24 cellular contexts compared by ENCODE assay signal in the genomic region with DNA sequence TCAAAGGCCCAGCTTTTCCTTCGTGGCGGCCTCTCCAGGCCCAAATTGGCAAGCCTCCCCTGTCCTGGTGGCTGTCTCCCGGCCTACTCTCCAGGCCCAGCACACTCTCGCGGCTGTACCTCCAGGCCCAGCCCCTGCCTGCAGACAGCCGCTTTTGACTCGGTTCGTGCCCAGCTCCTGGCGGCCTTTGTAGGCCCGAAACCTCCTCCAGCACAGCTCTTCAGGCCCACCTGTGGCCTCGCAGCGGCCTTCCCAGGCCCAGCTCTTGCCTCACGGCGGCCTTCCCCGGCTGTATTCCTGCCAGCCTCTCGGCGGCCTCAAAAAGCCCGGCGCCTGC. TPM values are rescaled to one million over a fixed set of nuclear protein-coding genes. Genes with fewer than 3 reads are reported as not detected.
DNase-seq lines count a peak whose midpoint lies in the region; ATAC-seq, FAIRE-seq and TF ChIP-seq lines count a peak whose summit lies in the region.
"Had no signal": no experiment of that assay in that cellular context is flagged by ENCODE, and none has a peak within 500 bp of the region (broad histone marks: within the 10 kb centered on the region; RNA-seq: fewer than 3 reads in every experiment).

No MANE protein-coding gene starts in this region.

- H3K36me3 ChIP-seq in SK-N-SH (replicated peaks in 1 of 2; ENCODE audit: control insufficient read depth in 1 of 2, insufficient read depth in 2 of 2, low read length in 1 of 2) (peaks cover 8 to 14% of the 10 kb centered on the region in 2 experiments), H1 (ENCODE audit: control insufficient read depth in 2 of 4, insufficient read depth in 4 of 4, low read length in 3 of 4) (peaks cover 0 to 8% (median 3%) of the 10 kb centered on the region in 4 experiments; a peak in 4 of 8 replicates), aorta (ENCODE audit: control insufficient read depth in 1 of 2, insufficient read depth in 2 of 2, low read length in 1 of 2) (no peaks in the 10 kb centered on the region)

- H3K4me2 ChIP-seq in SK-N-SH (no peak overlapping the region), H1 (ENCODE audit: insufficient read depth in 1 of 2, low read depth in 2 of 2, low read length in 2 of 2) (no peak overlapping the region)
- H3K4me2 ChIP-seq: BLaER1, GM23338 had no signal

- H2BK20ac ChIP-seq in H1 (ENCODE audit: low read length), result no peak overlapping the region

- H2BK12ac ChIP-seq in H1 (ENCODE audit: low read depth, low read length), result no peak overlapping the region

- H3K27me3 ChIP-seq in SK-N-SH (ENCODE audit: insufficient read depth), result no peaks in the 10 kb centered on the region
- H3K27me3 ChIP-seq in H1 (replicated peaks in 1 of 4; ENCODE audit: control insufficient read depth in 3 of 4, extremely low read depth in 1 of 4, insufficient read depth in 3 of 4, low read length in 3 of 4), result no peaks in the 10 kb centered on the region
- no peaks in the 10 kb centered on the region for H3K27me3 ChIP-seq in aorta (ENCODE audit: control insufficient read depth in 1 of 2, insufficient read depth in 2 of 2, low read length in 1 of 2)
- H3K27me3 ChIP-seq: BLaER1 had no signal

- no peak overlapping the region for H2AFZ ChIP-seq in SK-N-SH (ENCODE audit: low read depth)
- H2AFZ ChIP-seq in H1 (ENCODE audit: low read length), result no peak overlapping the region
- H2AFZ ChIP-seq: GM23338 had no signal

- H4K8ac ChIP-seq in H1 (ENCODE audit: extremely low read depth, insufficient read depth, low read length), result peak overlapping the region; percentile 64; the same call in 1 of the 2 replicates

- H3K79me2 ChIP-seq in SK-N-SH (ENCODE audit: insufficient read depth) (no peaks in the 10 kb centered on the region), H1 (ENCODE audit: control insufficient read depth in 1 of 2, insufficient read depth in 2 of 2, low read length in 2 of 2) (no peaks in the 10 kb centered on the region)

- intact Hi-C loops in aorta (cut with DNase I), result no loop called here
- intact Hi-C loops in activated CD4-positive, alpha-beta memory T cell treated with anti-CD3 and anti-CD28 coated beads for 36 hours (cut with micrococcal nuclease), result no loop called here

- H4K91ac ChIP-seq in H1 (replicated peaks; ENCODE audit: insufficient read length, low read length), result no peak overlapping the region

- peak; percentile 23 for DNase-seq in SK-N-SH
- DNase-seq in H1 (ENCODE audit: low read depth in 1 of 2, low spot score in 2 of 2), result no peak
- DNase-seq in aorta, result no peak
- no peak for DNase-seq in activated naive CD4-positive, alpha-beta T cell treated with Interleukin-2 at 50 U/mL for 16 hours
- no peak for DNase-seq in activated CD4-positive, alpha-beta memory T cell treated with anti-CD3 and anti-CD28 coated beads for 36 hours
- DNase-seq: Caco-2; CD4-positive, CD25-positive, alpha-beta regulatory T cell; CD8-positive, alpha-beta T cell; DMS 273 treated with DMSO at 0.1 percent for 48 hours; DMS79; EL; GDM1 had no signal

- no peak for FAIRE-seq in H1 (lab: Jason Lieb, UNC)
- FAIRE-seq: A204.1, D721Med, GM12878, GM19239, H54 had no signal

- H3K23ac ChIP-seq in H1 (ENCODE audit: insufficient read length), result no peak overlapping the region

- H4K20me1 ChIP-seq in SK-N-SH (ENCODE audit: insufficient read depth) (no peaks in the 10 kb centered on the region), H1 (replicated peaks in 1 of 2; ENCODE audit: control insufficient read depth in 1 of 2, insufficient read depth in 2 of 2, low read length in 2 of 2) (peaks cover 0 to 2% of the 10 kb centered on the region in 2 experiments)
- H4K20me1 ChIP-seq: BLaER1 had no signal

- no peak overlapping the region for H3K14ac ChIP-seq in H1 (ENCODE audit: insufficient read length)

- no peak overlapping the region for H2BK5ac ChIP-seq in H1 (ENCODE audit: low read depth, low read length)

- H3K9me2 ChIP-seq in SK-N-SH, result no peaks in the 10 kb centered on the region

- no peaks in the 10 kb centered on the region for H3K23me2 ChIP-seq in H1 (ENCODE audit: low read depth, low read length)

- no peak overlapping the region for H4K5ac ChIP-seq in H1 (ENCODE audit: insufficient read length, low read depth, low read length)

- no peak for TF ChIP-seq RAD21 in SK-N-SH (IDR thresholded peaks at IDR 0.05; ENCODE audit: low read length)
- no peak for TF ChIP-seq RAD21 in H1 (IDR thresholded peaks at IDR 0.05 in 1 of 2, conservative IDR thresholded peaks at IDR 0.05 in 1 of 2; ENCODE audit: low read depth in 2 of 2, low read length in 2 of 2)

- H3K9me3 ChIP-seq in SK-N-SH (no peaks in the 10 kb centered on the region), H1 (ENCODE audit: insufficient read depth in 2 of 2, low read depth in 1 of 2, low read length in 1 of 2) (no peaks in the 10 kb centered on the region), aorta (ENCODE audit: control insufficient read depth, low read length) (no peaks in the 10 kb centered on the region)
- H3K9me3 ChIP-seq: BLaER1, Caco-2 had no signal

- no peak for TF ChIP-seq POLR2A in H1 (IDR thresholded peaks at IDR 0.05; ENCODE audit: control extremely low read depth in 1 of 2, low read depth in 2 of 2, low read length in 2 of 2)

- no peak overlapping the region for H3K18ac ChIP-seq in H1 (ENCODE audit: extremely low read depth, low read length)

- TF ChIP-seq EP300 in SK-N-SH (IDR thresholded peaks at IDR 0.05; ENCODE audit: borderline replicate concordance in 1 of 2, low read depth in 1 of 2, low read length in 1 of 2) (no peak), H1 (IDR thresholded peaks at IDR 0.05; ENCODE audit: borderline replicate concordance in 1 of 2, low read depth in 2 of 2, low read length in 2 of 2) (no peak)

- no peak overlapping the region for H3K56ac ChIP-seq in H1 (replicated peaks; ENCODE audit: insufficient read length, low read depth, low read length)

- no peaks in the 10 kb centered on the region for H3K4me1 Mint-ChIP-seq in activated CD4-positive, alpha-beta memory T cell treated with anti-CD3 and anti-CD28 coated beads for 36 hours (ENCODE audit: low read depth)
- H3K4me1 Mint-ChIP-seq: B cell, GM23338 had no signal

- no peak for TF ChIP-seq CTCF in SK-N-SH (IDR thresholded peaks at IDR 0.05)
- no peak for TF ChIP-seq CTCF in H1 (IDR thresholded peaks at IDR 0.05; ENCODE audit: control extremely low read depth in 1 of 3, insufficient read depth in 1 of 3, low read depth in 1 of 3, low read length in 3 of 3)

- H3K4ac ChIP-seq in H1 (replicated peaks; ENCODE audit: insufficient read length, low read depth, low read length), result no peak overlapping the region

- no peak overlapping the region for H3K4me3 ChIP-seq in SK-N-SH (ENCODE audit: low read depth in 2 of 2, low read length in 1 of 2)
- no peak overlapping the region for H3K4me3 ChIP-seq in H1 (ENCODE audit: extremely low read depth in 1 of 4, insufficient read depth in 2 of 4, low read depth in 3 of 4, low read length in 4 of 4)
- no peak overlapping the region for H3K4me3 ChIP-seq in aorta (ENCODE audit: low read length in 2 of 2)
- H3K4me3 ChIP-seq: BLaER1, GM12878, GM23338 had no signal

- POLR2A ChIA-PET in SK-N-SH (lab: Yijun Ruan, JAX) (interaction anchor here (1.6 kb wide), 2 partner anchors 8 to 18 kb away, joined by 4 to 6 read pairs; a partner anchor contains a TSS), H1 (lab: Charles Lee; ENCODE audit: partially characterized antibody) (interaction anchor here (0.9 to 3.7 kb wide), 4 partner anchors 11 to 58 kb away, joined by 3 to 16 read pairs (median 4); a partner anchor contains a TSS)
- POLR2A ChIA-PET in activated CD4-positive, alpha-beta memory T cell treated with anti-CD3 and anti-CD28 coated beads for 36 hours (lab: Charles Lee), result interaction anchor here (1.3 kb wide), 1 partner anchor 18 kb away, joined by 4 read pairs; a partner anchor contains a TSS

- no peaks in the 10 kb centered on the region for H3K9me3 Mint-ChIP-seq in activated CD4-positive, alpha-beta memory T cell treated with anti-CD3 and anti-CD28 coated beads for 36 hours
- H3K9me3 Mint-ChIP-seq: CD4-positive, CD25-positive, alpha-beta regulatory T cell; CD8-positive, alpha-beta T cell; GM23338 had no signal

- WGBS in SK-N-SH (ENCODE audit: low lambda C conversion rate), result 98% methylated on average over 15 of the region's 19 CpGs
- 89% methylated on average over 19 of the region's 19 CpGs; no CpG with 5 or more reads in 1 of the 2 experiments for WGBS in H1 (ENCODE audit: extremely low coverage in 1 of 2, insufficient coverage in 1 of 2, insufficient read length in 1 of 2, insufficient replicate concordance in 2 of 2, low coverage in 1 of 2, low lambda C conversion rate in 2 of 2, missing lambda C conversion rate in 1 of 2), 2 experiments
- 92 to 97% methylated on average over 17 to 19 of the region's 19 CpGs for WGBS in aorta, 2 donors

- no peak overlapping the region for H3K4me3 Mint-ChIP-seq in activated CD4-positive, alpha-beta memory T cell treated with anti-CD3 and anti-CD28 coated beads for 36 hours
- H3K4me3 Mint-ChIP-seq: B cell; CD4-positive, CD25-positive, alpha-beta regulatory T cell; CD8-positive, alpha-beta T cell; GM23338 had no signal

- no peak overlapping the region for H2BK15ac ChIP-seq in H1 (ENCODE audit: low read length)

- no peak overlapping the region for H3K27ac ChIP-seq in SK-N-SH (ENCODE audit: low read depth in 2 of 2, low read length in 1 of 2)
- no peak overlapping the region for H3K27ac ChIP-seq in H1 (ENCODE audit: low read depth, low read length)
- no peak overlapping the region for H3K27ac ChIP-seq in aorta (ENCODE audit: low read depth in 1 of 2, low read length in 2 of 2)
- H3K27ac ChIP-seq: 22Rv1, BLaER1, C4-2B had no signal

- H3F3A ChIP-seq in SK-N-SH (replicated peaks; ENCODE audit: insufficient read depth), result no peaks in the 10 kb centered on the region

- no peaks in the 10 kb centered on the region for H3K36me3 Mint-ChIP-seq in activated CD4-positive, alpha-beta memory T cell treated with anti-CD3 and anti-CD28 coated beads for 36 hours

- no peaks in the 10 kb centered on the region for H3K27me3 Mint-ChIP-seq in activated CD4-positive, alpha-beta memory T cell treated with anti-CD3 and anti-CD28 coated beads for 36 hours
- H3K27me3 Mint-ChIP-seq: B cell; CD4-positive, CD25-positive, alpha-beta regulatory T cell had no signal

- H3K27ac Mint-ChIP-seq in activated CD4-positive, alpha-beta memory T cell treated with anti-CD3 and anti-CD28 coated beads for 36 hours, result no peak overlapping the region
- H3K27ac Mint-ChIP-seq: B cell; CD8-positive, alpha-beta T cell; GM23338 had no signal

- H2AK5ac ChIP-seq in H1 (ENCODE audit: low read depth, low read length), result no peak overlapping the region

- H3K4me1 ChIP-seq in SK-N-SH (ENCODE audit: control insufficient read depth in 1 of 2, insufficient read depth in 2 of 2, low read depth in 1 of 2, low read length in 1 of 2) (no peaks in the 10 kb centered on the region), H1 (replicated peaks in 1 of 4; ENCODE audit: control insufficient read depth in 3 of 4, insufficient read depth in 4 of 4, low read length in 3 of 4) (no peaks in the 10 kb centered on the region), aorta (ENCODE audit: control insufficient read depth in 1 of 2, insufficient read depth in 2 of 2, low read length in 2 of 2) (no peaks in the 10 kb centered on the region)
- H3K4me1 ChIP-seq: BLaER1, Caco-2 had no signal

- H3K9ac ChIP-seq in SK-N-SH, result no peak overlapping the region
- no peak overlapping the region for H3K9ac ChIP-seq in H1 (replicated peaks in 1 of 4; ENCODE audit: extremely low read depth in 1 of 4, low read depth in 3 of 4, low read length in 3 of 4)
- H3K9ac ChIP-seq: BLaER1 had no signal

- H3K79me1 ChIP-seq in H1 (ENCODE audit: low read depth, low read length), result no peaks in the 10 kb centered on the region

- CTCF ChIA-PET in SK-N-SH (lab: Yijun Ruan, JAX) (interaction anchor here (1.3 to 2.0 kb wide), 2 partner anchors 11 to 20 kb away, joined by 4 to 7 read pairs; no protein-coding TSS in a partner anchor), H1 (lab: Charles Lee; ENCODE audit: partially characterized antibody) (interaction anchor here (1.0 to 5.7 kb wide), 9 partner anchors 8 to 90 kb away, joined by 4 to 55 read pairs (median 5); no protein-coding TSS in a partner anchor)
- CTCF ChIA-PET in activated CD4-positive, alpha-beta memory T cell treated with anti-CD3 and anti-CD28 coated beads for 36 hours (lab: Charles Lee), result interaction anchor here (1.1 kb wide), 1 partner anchor 12 kb away, joined by 3 read pairs; no protein-coding TSS in a partner anchor

- ATAC-seq in SK-N-SH treated with all-trans-retinoic acid at 6 μM for 48 hours (no peak), aorta (ENCODE audit: low FRiP score) (peak; percentile 40)
- ATAC-seq: CD8-positive, alpha-beta T cell; GM12878; GM23338; HCT116 had no signal

- H2BK120ac ChIP-seq in H1 (replicated peaks; ENCODE audit: low read depth, low read length), result no peak overlapping the region

RNA-seq across cellular contexts. Expression of a gene that starts 18.2 kb away (rescaled TPM):
- polyA plus RNA-seq in SK-N-SH (2012; rRNA removed) (146 and 185 TPM in 2 replicates), H1 (2011; rRNA removed) (126 and 150 TPM in 2 replicates), aorta (10 to 100 TPM; 24.2 to 44.0 TPM)
- 89.0 and 113 TPM in 2 replicates for polyA plus RNA-seq in SK-N-SH (2012; cell fraction: cytosol; rRNA removed)
- polyA plus RNA-seq in SK-N-SH (2012; cell fraction: nucleus; rRNA removed), result 84.6 and 136 TPM in 2 replicates
- total RNA-seq in H1 (2021; fragmentation: NEBNext Ultra II Directional; extraction: Animal tissue kit (Norgen Biotek cat#: 25700)), result 60.9 and 63.6 TPM in 2 replicates
- polyA plus RNA-seq in H1 (2011; cell fraction: cytosol; rRNA removed), result 93.0 TPM
- 143 TPM for polyA plus RNA-seq in H1 (2011; cell fraction: nucleus; rRNA removed)
- 43.0 to 53.7 TPM (median 47.5 TPM) in 4 replicates for polyA plus RNA-seq in H1 (2012, experiment 1 of 2)
- polyA plus RNA-seq in H1 (2012, experiment 2 of 2), result 19.2 TPM
- polyA plus RNA-seq in H1 (2013, experiment 1 of 2), result 55.1 TPM
- polyA plus RNA-seq in H1 (2013, experiment 2 of 2), result 71.2 TPM
- polyA minus RNA-seq in H1 (2011; rRNA and poly(A)+ RNA removed), result 170 and 199 TPM in 2 replicates
- polyA minus RNA-seq in H1 (2011; cell fraction: cytosol; rRNA and poly(A)+ RNA removed), result 64.9 TPM
- polyA minus RNA-seq in H1 (2011; cell fraction: nucleus; rRNA and poly(A)+ RNA removed), result 50.8 TPM
- 100 to 1,000 TPM in 1 of 2 donors, 10 to 100 TPM in 1; 82.7 to 101 TPM for total RNA-seq in aorta
- 10 to 100 TPM; 67.2 to 70.3 TPM for total RNA-seq in activated CD4-positive, alpha-beta memory T cell treated with anti-CD3 and anti-CD28 coated beads for 36 hours
